ENCODE assay signal across 8 cellular contexts in genomic region chr3:47803478-47804025, GRCh38. TPM values are rescaled to one million over a fixed set of nuclear protein-coding genes. Genes with fewer than 3 reads are reported as not detected.
A peak's percentile ranks its signal among the peaks of the same experiment; 100 is the strongest.
DNase-seq lines count a peak whose midpoint lies in the region; ATAC-seq and TF ChIP-seq lines count a peak whose summit lies in the region.

No MANE protein-coding gene starts in this region.

- POLR2A ChIA-PET in activated CD4-positive, alpha-beta memory T cell treated with anti-CD3 and anti-CD28 coated beads, Interleukin-2, amount 10 ng/mL, durations not matched to agents 7 days and 5 days (lab: Charles Lee): interaction anchor here (0.8 to 2.3 kb wide), 2 partner anchors 14 to 21 kb away, joined by 3 to 19 read pairs; no protein-coding TSS in a partner anchor

- TF ChIP-seq CTCF in heart left ventricle (IDR thresholded peaks at IDR 0.05): no peak

- H3K4me1 Mint-ChIP-seq in activated CD4-positive, alpha-beta memory T cell treated with anti-CD3 and anti-CD28 coated beads, Interleukin-2, amount 10 ng/mL, durations not matched to agents 7 days and 5 days: peaks cover 30% of the 10 kb centered on the region

- peaks cover 10% of the 10 kb centered on the region for H3K36me3 Mint-ChIP-seq in activated CD4-positive, alpha-beta memory T cell treated with anti-CD3 and anti-CD28 coated beads, Interleukin-2, amount 10 ng/mL, durations not matched to agents 7 days and 5 days (ENCODE audit: low read depth)

- H3K9ac ChIP-seq in iPS-15b (ENCODE audit: low read depth, low read length): peak overlapping the region; percentile 89
- peak overlapping the region; percentile 87 to 94 for H3K9ac ChIP-seq in stomach smooth muscle (ENCODE audit: low read length in 2 of 2)

- peaks cover 2% of the 10 kb centered on the region for H3K27me3 Mint-ChIP-seq in activated CD4-positive, alpha-beta memory T cell treated with anti-CD3 and anti-CD28 coated beads, Interleukin-2, amount 10 ng/mL, durations not matched to agents 7 days and 5 days

- peak overlapping the region; percentile 76 for H3K27ac Mint-ChIP-seq in activated CD4-positive, alpha-beta memory T cell treated with anti-CD3 and anti-CD28 coated beads, Interleukin-2, amount 10 ng/mL, durations not matched to agents 7 days and 5 days

- peak overlapping the region; percentile 91 for H3K4me3 Mint-ChIP-seq in activated CD4-positive, alpha-beta memory T cell treated with anti-CD3 and anti-CD28 coated beads, Interleukin-2, amount 10 ng/mL, durations not matched to agents 7 days and 5 days

- CTCF ChIA-PET in activated CD4-positive, alpha-beta memory T cell treated with anti-CD3 and anti-CD28 coated beads, Interleukin-2, amount 10 ng/mL, durations not matched to agents 7 days and 5 days (lab: Charles Lee): interaction anchor here (1.1 kb wide), 1 partner anchor 290 kb away, joined by 3 read pairs; the partner anchor contains the start of gene ELP6

- DNase-seq in heart left ventricle: no peak
- no peak for DNase-seq in cardiac septum (ENCODE audit: low spot score)
- no peak for DNase-seq in activated CD4-positive, alpha-beta memory T cell treated with anti-CD3 and anti-CD28 coated beads, Interleukin-2, amount 10 ng/mL, durations not matched to agents 7 days and 5 days

- H3K27me3 ChIP-seq in heart left ventricle: no peaks in the 10 kb centered on the region
- no peaks in the 10 kb centered on the region for H3K27me3 ChIP-seq in iPS-15b (ENCODE audit: control insufficient read depth, insufficient read depth, low read length)
- H3K27me3 ChIP-seq in stomach smooth muscle (ENCODE audit: control insufficient read depth in 1 of 2, insufficient read depth in 2 of 2, low read length in 2 of 2): no peaks in the 10 kb centered on the region

- WGBS in heart left ventricle, 4 donors: 0 to 1% (median 0%) methylated on average over 10 to 20 of the region's 20 CpGs

- H3K9me3 ChIP-seq in heart left ventricle: no peaks in the 10 kb centered on the region
- no peaks in the 10 kb centered on the region for H3K9me3 ChIP-seq in iPS-15b (ENCODE audit: control insufficient read depth, insufficient read depth, low read length)
- no peaks in the 10 kb centered on the region for H3K9me3 ChIP-seq in stomach smooth muscle (ENCODE audit: control insufficient read depth in 2 of 2, low read length in 2 of 2)

- TF ChIP-seq POLR2A in heart left ventricle (IDR thresholded peaks at IDR 0.05): no peak

- H3K36me3 ChIP-seq in heart left ventricle: peaks cover 0 to 35% (median 31%) of the 10 kb centered on the region in 9 donors
- peaks cover 2% of the 10 kb centered on the region for H3K36me3 ChIP-seq in iPS-15b (ENCODE audit: control insufficient read depth, insufficient read depth, low read length)
- peaks cover 2 to 5% of the 10 kb centered on the region in 2 donors for H3K36me3 ChIP-seq in stomach smooth muscle (ENCODE audit: control insufficient read depth in 2 of 2, insufficient read depth in 2 of 2, low read length in 2 of 2)

- intact Hi-C loops in heart left ventricle (cut with DNase I): loop anchor here in 2 of 10 donors (5.0 kb wide), 2 partner anchors 281 to 291 kb away; partner anchors contain the start of gene ELP6 (in 1 of the 2)
- intact Hi-C loops in cardiac septum (cut with DNase I): loop anchor here (5.0 kb wide), 1 partner anchor 291 kb away; the partner anchor contains the start of gene ELP6

- H3K4me3 ChIP-seq in heart left ventricle (peak overlapping the region; percentile 69 to 99 (median 90)), iPS-15b (ENCODE audit: low read depth, low read length) (peak overlapping the region; percentile 75), stomach smooth muscle (ENCODE audit: low read length in 2 of 2) (peak overlapping the region; percentile 89)

- H3K9me3 Mint-ChIP-seq in activated CD4-positive, alpha-beta memory T cell treated with anti-CD3 and anti-CD28 coated beads, Interleukin-2, amount 10 ng/mL, durations not matched to agents 7 days and 5 days: no peaks in the 10 kb centered on the region

- no peak for ATAC-seq in heart left ventricle
- ATAC-seq in GM18907 (IDR thresholded peaks at IDR 0.05; ENCODE audit: unreplicated experiment): no peak
- no peak for ATAC-seq in GM19463 (IDR thresholded peaks at IDR 0.05; ENCODE audit: unreplicated experiment)
- no peak for ATAC-seq in GM21515 (IDR thresholded peaks at IDR 0.05; ENCODE audit: unreplicated experiment)

- H3K27ac ChIP-seq in heart left ventricle: peak overlapping the region; percentile 94 to 99 (median 98)
- H3K27ac ChIP-seq in stomach smooth muscle (ENCODE audit: low read length): peak overlapping the region; percentile 91

- H3K4me1 ChIP-seq in heart left ventricle (peaks cover 0 to 26% (median 16%) of the 10 kb centered on the region in 12 donors), iPS-15b (ENCODE audit: control insufficient read depth, insufficient read depth, low read length) (peaks cover 2% of the 10 kb centered on the region), stomach smooth muscle (ENCODE audit: control insufficient read depth, insufficient read depth, low read length) (peaks cover 26% of the 10 kb centered on the region)

RNA-seq across cellular contexts. Expression of gene DHX30, which starts 0.6 kb away (rescaled TPM):
- 10 to 100 TPM; 41.2 to 74.4 (median 49.4) TPM for total RNA-seq in heart left ventricle
- polyA plus RNA-seq in heart left ventricle: 10 to 100 TPM; 30.7 to 56.3 TPM
- total RNA-seq in cardiac septum: 48.3 TPM
- 10 to 100 TPM; 62.0 to 63.0 TPM for total RNA-seq in activated CD4-positive, alpha-beta memory T cell treated with anti-CD3 and anti-CD28 coated beads, Interleukin-2, amount 10 ng/mL, durations not matched to agents 7 days and 5 days

RNA-seq across cellular contexts. Expression of gene SMARCC1, which starts 21.9 kb away (rescaled TPM):
- 10 to 100 TPM; 17.6 to 31.4 (median 25.5) TPM for total RNA-seq in heart left ventricle
- polyA plus RNA-seq in heart left ventricle: 10 to 100 TPM in 1 of 2 donors, 1 to 10 TPM in 1; 5.8 to 17.2 TPM
- 31.7 TPM for total RNA-seq in cardiac septum
- 10 to 100 TPM; 83.0 to 83.7 TPM for total RNA-seq in activated CD4-positive, alpha-beta memory T cell treated with anti-CD3 and anti-CD28 coated beads, Interleukin-2, amount 10 ng/mL, durations not matched to agents 7 days and 5 days
